1 cellular context compared by ENCODE assay signal in genomic region chr20:46520976-46521579, GRCh38.
A peak's percentile ranks its signal among the peaks of the same experiment; 100 is the strongest.
TF ChIP-seq lines count a peak whose summit lies in the region.

No MANE protein-coding gene starts in this region.

TF ChIP-seq in HepG2, 621 proteins besides CTCF, POLR2A, EP300 and RAD21 (continued from another document and continues in another):
- TF ChIP-seq ZNF574 (CRISPR knock-in tag; IDR thresholded peaks at IDR 0.05) (0 out of 2 replicates have a peak, but pooled peaks have one; percentile 29), ZNF512 (CRISPR knock-in tag; IDR thresholded peaks at IDR 0.05) (no peak), ZNF296 (CRISPR knock-in tag; conservative IDR thresholded peaks at IDR 0.05) (no peak), ZNF121 (CRISPR knock-in tag; IDR thresholded peaks at IDR 0.05) (0 out of 2 replicates have a peak, but pooled peaks have one; percentile 52), GFI1 (CRISPR knock-in tag; IDR thresholded peaks at IDR 0.05; ENCODE audit: borderline replicate concordance) (no peak), ZNF460 (CRISPR knock-in tag; IDR thresholded peaks at IDR 0.05; ENCODE audit: borderline replicate concordance) (no peak), ZNF337 (CRISPR knock-in tag; IDR thresholded peaks at IDR 0.05; ENCODE audit: borderline replicate concordance, low read depth) (no peak), MYNN (CRISPR knock-in tag; IDR thresholded peaks at IDR 0.05; ENCODE audit: low read depth) (no peak), RORA (CRISPR knock-in tag; IDR thresholded peaks at IDR 0.05) (no peak), TCF7 (IDR thresholded peaks at IDR 0.05; ENCODE audit: low read depth) (no peak), SRY (CRISPR knock-in tag; IDR thresholded peaks at IDR 0.05) (no peak), PHB2 (IDR thresholded peaks at IDR 0.05; ENCODE audit: partially characterized antibody) (no peak), MED8 (CRISPR knock-in tag; IDR thresholded peaks at IDR 0.05; ENCODE audit: insufficient replicate concordance) (no peak), ZNF83 (CRISPR knock-in tag; IDR thresholded peaks at IDR 0.05; ENCODE audit: borderline replicate concordance) (no peak), NRL (CRISPR knock-in tag; IDR thresholded peaks at IDR 0.05; ENCODE audit: borderline replicate concordance) (no peak), NCOA2 (CRISPR knock-in tag; IDR thresholded peaks at IDR 0.05) (no peak), FOSL2 (CRISPR knock-in tag; IDR thresholded peaks at IDR 0.05) (0 out of 2 replicates have a peak, but pooled peaks have one; percentile 50), ZNF614 (CRISPR knock-in tag; IDR thresholded peaks at IDR 0.05; ENCODE audit: borderline replicate concordance) (0 out of 2 replicates have a peak, but pooled peaks have one; percentile 52), ZNF678 (CRISPR knock-in tag; IDR thresholded peaks at IDR 0.05) (no peak), PHF20 (CRISPR knock-in tag; IDR thresholded peaks at IDR 0.05) (no peak), ZNF260 (CRISPR knock-in tag; IDR thresholded peaks at IDR 0.05; ENCODE audit: borderline replicate concordance, low read depth) (no peak), ZNF446 (CRISPR knock-in tag; IDR thresholded peaks at IDR 0.05) (no peak), ZNF772 (CRISPR knock-in tag; IDR thresholded peaks at IDR 0.05) (no peak), ZNF720 (CRISPR knock-in tag; IDR thresholded peaks at IDR 0.05) (no peak), CEBPG (CRISPR knock-in tag; IDR thresholded peaks at IDR 0.05) (0 out of 2 replicates have a peak, but pooled peaks have one; percentile 8), SMAD1 (CRISPR knock-in tag; IDR thresholded peaks at IDR 0.05; ENCODE audit: borderline replicate concordance, low read depth) (no peak), ZSCAN5A (CRISPR knock-in tag; IDR thresholded peaks at IDR 0.05; ENCODE audit: borderline replicate concordance) (no peak), BRCA1 (CRISPR knock-in tag; IDR thresholded peaks at IDR 0.05) (no peak)
- TF ChIP-seq, protein P1, sequence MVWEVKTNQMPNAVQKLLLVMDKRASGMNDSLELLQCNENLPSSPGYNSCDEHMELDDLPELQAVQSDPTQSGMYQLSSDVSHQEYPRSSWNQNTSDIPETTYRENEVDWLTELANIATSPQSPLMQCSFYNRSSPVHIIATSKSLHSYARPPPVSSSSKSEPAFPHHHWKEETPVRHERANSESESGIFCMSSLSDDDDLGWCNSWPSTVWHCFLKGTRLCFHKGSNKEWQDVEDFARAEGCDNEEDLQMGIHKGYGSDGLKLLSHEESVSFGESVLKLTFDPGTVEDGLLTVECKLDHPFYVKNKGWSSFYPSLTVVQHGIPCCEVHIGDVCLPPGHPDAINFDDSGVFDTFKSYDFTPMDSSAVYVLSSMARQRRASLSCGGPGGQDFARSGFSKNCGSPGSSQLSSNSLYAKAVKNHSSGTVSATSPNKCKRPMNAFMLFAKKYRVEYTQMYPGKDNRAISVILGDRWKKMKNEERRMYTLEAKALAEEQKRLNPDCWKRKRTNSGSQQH (CRISPR knock-in tag; IDR thresholded peaks at IDR 0.05; ENCODE audit: low read depth), result 0 out of 2 replicates have a peak, but pooled peaks have one; percentile 65
- TF ChIP-seq, protein P2, sequence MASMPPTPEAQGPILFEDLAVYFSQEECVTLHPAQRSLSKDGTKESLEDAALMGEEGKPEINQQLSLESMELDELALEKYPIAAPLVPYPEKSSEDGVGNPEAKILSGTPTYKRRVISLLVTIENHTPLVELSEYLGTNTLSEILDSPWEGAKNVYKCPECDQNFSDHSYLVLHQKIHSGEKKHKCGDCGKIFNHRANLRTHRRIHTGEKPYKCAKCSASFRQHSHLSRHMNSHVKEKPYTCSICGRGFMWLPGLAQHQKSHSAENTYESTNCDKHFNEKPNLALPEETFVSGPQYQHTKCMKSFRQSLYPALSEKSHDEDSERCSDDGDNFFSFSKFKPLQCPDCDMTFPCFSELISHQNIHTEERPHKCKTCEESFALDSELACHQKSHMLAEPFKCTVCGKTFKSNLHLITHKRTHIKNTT (CRISPR knock-in tag; IDR thresholded peaks at IDR 0.05), result no peak
- TF ChIP-seq, protein P3, sequence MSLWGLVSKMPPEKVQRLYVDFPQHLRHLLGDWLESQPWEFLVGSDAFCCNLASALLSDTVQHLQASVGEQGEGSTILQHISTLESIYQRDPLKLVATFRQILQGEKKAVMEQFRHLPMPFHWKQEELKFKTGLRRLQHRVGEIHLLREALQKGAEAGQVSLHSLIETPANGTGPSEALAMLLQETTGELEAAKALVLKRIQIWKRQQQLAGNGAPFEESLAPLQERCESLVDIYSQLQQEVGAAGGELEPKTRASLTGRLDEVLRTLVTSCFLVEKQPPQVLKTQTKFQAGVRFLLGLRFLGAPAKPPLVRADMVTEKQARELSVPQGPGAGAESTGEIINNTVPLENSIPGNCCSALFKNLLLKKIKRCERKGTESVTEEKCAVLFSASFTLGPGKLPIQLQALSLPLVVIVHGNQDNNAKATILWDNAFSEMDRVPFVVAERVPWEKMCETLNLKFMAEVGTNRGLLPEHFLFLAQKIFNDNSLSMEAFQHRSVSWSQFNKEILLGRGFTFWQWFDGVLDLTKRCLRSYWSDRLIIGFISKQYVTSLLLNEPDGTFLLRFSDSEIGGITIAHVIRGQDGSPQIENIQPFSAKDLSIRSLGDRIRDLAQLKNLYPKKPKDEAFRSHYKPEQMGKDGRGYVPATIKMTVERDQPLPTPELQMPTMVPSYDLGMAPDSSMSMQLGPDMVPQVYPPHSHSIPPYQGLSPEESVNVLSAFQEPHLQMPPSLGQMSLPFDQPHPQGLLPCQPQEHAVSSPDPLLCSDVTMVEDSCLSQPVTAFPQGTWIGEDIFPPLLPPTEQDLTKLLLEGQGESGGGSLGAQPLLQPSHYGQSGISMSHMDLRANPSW (CRISPR knock-in tag; IDR thresholded peaks at IDR 0.05; ENCODE audit: borderline replicate concordance), result no peak
- TF ChIP-seq, protein P4, sequence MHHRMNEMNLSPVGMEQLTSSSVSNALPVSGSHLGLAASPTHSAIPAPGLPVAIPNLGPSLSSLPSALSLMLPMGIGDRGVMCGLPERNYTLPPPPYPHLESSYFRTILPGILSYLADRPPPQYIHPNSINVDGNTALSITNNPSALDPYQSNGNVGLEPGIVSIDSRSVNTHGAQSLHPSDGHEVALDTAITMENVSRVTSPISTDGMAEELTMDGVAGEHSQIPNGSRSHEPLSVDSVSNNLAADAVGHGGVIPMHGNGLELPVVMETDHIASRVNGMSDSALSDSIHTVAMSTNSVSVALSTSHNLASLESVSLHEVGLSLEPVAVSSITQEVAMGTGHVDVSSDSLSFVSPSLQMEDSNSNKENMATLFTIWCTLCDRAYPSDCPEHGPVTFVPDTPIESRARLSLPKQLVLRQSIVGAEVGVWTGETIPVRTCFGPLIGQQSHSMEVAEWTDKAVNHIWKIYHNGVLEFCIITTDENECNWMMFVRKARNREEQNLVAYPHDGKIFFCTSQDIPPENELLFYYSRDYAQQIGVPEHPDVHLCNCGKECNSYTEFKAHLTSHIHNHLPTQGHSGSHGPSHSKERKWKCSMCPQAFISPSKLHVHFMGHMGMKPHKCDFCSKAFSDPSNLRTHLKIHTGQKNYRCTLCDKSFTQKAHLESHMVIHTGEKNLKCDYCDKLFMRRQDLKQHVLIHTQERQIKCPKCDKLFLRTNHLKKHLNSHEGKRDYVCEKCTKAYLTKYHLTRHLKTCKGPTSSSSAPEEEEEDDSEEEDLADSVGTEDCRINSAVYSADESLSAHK (CRISPR knock-in tag; IDR thresholded peaks at IDR 0.05; ENCODE audit: borderline replicate concordance), result no peak
- TF ChIP-seq, protein P5, sequence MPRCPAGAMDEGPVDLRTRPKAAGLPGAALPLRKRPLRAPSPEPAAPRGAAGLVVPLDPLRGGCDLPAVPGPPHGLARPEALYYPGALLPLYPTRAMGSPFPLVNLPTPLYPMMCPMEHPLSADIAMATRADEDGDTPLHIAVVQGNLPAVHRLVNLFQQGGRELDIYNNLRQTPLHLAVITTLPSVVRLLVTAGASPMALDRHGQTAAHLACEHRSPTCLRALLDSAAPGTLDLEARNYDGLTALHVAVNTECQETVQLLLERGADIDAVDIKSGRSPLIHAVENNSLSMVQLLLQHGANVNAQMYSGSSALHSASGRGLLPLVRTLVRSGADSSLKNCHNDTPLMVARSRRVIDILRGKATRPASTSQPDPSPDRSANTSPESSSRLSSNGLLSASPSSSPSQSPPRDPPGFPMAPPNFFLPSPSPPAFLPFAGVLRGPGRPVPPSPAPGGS (CRISPR knock-in tag; IDR thresholded peaks at IDR 0.05), result no peak
- TF ChIP-seq, protein P6, sequence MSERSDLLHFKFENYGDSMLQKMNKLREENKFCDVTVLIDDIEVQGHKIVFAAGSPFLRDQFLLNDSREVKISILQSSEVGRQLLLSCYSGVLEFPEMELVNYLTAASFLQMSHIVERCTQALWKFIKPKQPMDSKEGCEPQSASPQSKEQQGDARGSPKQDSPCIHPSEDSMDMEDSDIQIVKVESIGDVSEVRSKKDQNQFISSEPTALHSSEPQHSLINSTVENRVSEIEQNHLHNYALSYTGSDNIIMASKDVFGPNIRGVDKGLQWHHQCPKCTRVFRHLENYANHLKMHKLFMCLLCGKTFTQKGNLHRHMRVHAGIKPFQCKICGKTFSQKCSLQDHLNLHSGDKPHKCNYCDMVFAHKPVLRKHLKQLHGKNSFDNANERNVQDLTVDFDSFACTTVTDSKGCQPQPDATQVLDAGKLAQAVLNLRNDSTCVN (CRISPR knock-in tag; IDR thresholded peaks at IDR 0.05; ENCODE audit: borderline replicate concordance), result no peak; the same call in 1 of the 2 replicates
- TF ChIP-seq, protein P7, sequence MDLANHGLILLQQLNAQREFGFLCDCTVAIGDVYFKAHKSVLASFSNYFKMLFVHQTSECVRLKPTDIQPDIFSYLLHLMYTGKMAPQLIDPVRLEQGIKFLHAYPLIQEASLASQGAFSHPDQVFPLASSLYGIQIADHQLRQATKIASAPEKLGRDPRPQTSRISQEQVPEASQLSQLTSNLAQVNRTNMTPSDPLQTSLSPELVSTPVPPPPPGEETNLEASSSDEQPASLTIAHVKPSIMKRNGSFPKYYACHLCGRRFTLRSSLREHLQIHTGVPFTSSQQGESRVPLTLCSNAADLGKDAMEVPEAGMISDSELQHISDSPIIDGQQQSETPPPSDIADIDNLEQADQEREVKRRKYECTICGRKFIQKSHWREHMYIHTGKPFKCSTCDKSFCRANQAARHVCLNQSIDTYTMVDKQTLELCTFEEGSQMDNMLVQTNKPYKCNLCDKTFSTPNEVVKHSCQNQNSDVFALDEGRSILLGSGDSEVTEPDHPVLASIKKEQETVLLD (CRISPR knock-in tag; IDR thresholded peaks at IDR 0.05; ENCODE audit: low read depth), result no peak
- TF ChIP-seq, protein P8, sequence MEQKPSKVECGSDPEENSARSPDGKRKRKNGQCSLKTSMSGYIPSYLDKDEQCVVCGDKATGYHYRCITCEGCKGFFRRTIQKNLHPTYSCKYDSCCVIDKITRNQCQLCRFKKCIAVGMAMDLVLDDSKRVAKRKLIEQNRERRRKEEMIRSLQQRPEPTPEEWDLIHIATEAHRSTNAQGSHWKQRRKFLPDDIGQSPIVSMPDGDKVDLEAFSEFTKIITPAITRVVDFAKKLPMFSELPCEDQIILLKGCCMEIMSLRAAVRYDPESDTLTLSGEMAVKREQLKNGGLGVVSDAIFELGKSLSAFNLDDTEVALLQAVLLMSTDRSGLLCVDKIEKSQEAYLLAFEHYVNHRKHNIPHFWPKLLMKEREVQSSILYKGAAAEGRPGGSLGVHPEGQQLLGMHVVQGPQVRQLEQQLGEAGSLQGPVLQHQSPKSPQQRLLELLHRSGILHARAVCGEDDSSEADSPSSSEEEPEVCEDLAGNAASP (CRISPR knock-in tag; IDR thresholded peaks at IDR 0.05; ENCODE audit: borderline replicate concordance), result no peak
- TF ChIP-seq, protein P9, sequence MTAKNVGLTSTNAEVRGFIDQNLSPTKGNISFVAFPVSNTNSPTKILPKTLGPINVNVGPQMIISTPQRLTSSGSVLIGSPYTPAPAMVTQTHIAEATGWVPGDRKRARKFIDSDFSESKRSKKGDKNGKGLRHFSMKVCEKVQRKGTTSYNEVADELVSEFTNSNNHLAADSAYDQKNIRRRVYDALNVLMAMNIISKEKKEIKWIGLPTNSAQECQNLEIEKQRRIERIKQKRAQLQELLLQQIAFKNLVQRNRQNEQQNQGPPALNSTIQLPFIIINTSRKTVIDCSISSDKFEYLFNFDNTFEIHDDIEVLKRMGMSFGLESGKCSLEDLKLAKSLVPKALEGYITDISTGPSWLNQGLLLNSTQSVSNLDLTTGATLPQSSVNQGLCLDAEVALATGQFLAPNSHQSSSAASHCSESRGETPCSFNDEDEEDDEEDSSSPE (CRISPR knock-in tag; IDR thresholded peaks at IDR 0.05), result no peak
